In the genomic region with DNA sequence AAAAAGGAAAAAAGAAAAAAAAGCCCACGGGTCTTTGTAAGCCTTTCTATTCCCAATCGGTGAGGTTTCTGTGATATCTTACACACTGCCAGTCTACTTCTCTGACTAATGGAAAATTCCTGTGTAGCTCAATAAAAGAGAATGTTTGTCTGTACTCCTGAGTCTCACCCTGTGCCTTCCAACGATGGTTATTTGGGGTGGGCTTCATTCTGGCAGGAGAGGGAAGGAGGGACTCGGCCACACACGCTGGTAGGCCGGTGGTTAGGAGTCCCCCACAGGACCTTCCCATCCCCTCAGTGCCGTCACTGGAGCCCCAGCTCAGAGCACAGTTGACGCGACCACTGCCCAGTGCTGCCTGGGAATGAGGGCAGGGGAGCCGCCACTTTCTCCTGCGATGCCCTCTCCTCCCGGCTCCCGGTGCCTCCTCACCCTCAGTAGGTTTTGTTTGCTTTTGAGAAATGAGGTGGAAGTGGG, we compare ENCODE assay signal across 8 cellular contexts.
DNase-seq lines count a peak whose midpoint lies in the region; ATAC-seq and TF ChIP-seq lines count a peak whose summit lies in the region.

No MANE protein-coding gene starts in this region.

- no peaks in the 10 kb centered on the region for H3K36me3 Mint-ChIP-seq in activated naive CD4-positive, alpha-beta T cell treated with anti-CD3 and anti-CD28 coated beads, Interleukin-2, amount 50 U/mL, for 24 hours
- H3K36me3 Mint-ChIP-seq in activated B cell treated with CpG ODN at 0.5 μM for 24 hours (ENCODE audit: low read depth), result peaks cover 23% of the 10 kb centered on the region

- H3K4me1 Mint-ChIP-seq in activated naive CD4-positive, alpha-beta T cell treated with anti-CD3 and anti-CD28 coated beads, Interleukin-2, amount 50 U/mL, for 24 hours, result peaks cover 38% of the 10 kb centered on the region
- H3K4me1 Mint-ChIP-seq in activated B cell treated with CpG ODN at 0.5 μM for 24 hours, result peaks cover 18% of the 10 kb centered on the region

- no peak for DNase-seq in activated naive CD4-positive, alpha-beta T cell (lab: John Stamatoyannopoulos, UW)
- DNase-seq in activated B cell treated with CpG ODN at 0.5 μM for 24 hours, result peak; percentile 13
- DNase-seq in fibroblast of the conjunctiva (ENCODE audit: low read depth), result peak; percentile 8
- peak; percentile 81 for DNase-seq in posterior vena cava (ENCODE audit: low spot score)
- no peak for DNase-seq in NCI-H187 treated with DMSO at 0.1 percent for 48 hours (lab: John Stamatoyannopoulos, UW)
- no peak for DNase-seq in cortex of kidney (lab: John Stamatoyannopoulos, UW)
- DNase-seq in HEK293T (ENCODE audit: extremely low spot score), result no peak

- intact Hi-C loops in activated B cell treated with CpG ODN at 0.5 μM for 24 hours (cut with micrococcal nuclease) (loop anchor here (10.0 kb wide), 1 partner anchor 347 kb away; no protein-coding TSS in a partner anchor), posterior vena cava (cut with DNase I) (no loop called here)

- POLR2A ChIA-PET in activated B cell treated with CpG ODN at 0.5 μM for 24 hours (lab: Charles Lee) (no interaction called here), HEK293T (lab: Yijun Ruan, JAX) (no interaction called here)

- peak; percentile 9 for ATAC-seq in activated B cell treated with CpG ODN at 0.5 μM for 24 hours (ENCODE audit: low read depth)

- H3K4me3 Mint-ChIP-seq in activated naive CD4-positive, alpha-beta T cell treated with anti-CD3 and anti-CD28 coated beads, Interleukin-2, amount 50 U/mL, for 24 hours, result no peak overlapping the region
- peak overlapping the region; percentile 80 for H3K4me3 Mint-ChIP-seq in activated B cell treated with CpG ODN at 0.5 μM for 24 hours

- no peaks in the 10 kb centered on the region for H3K27me3 Mint-ChIP-seq in activated naive CD4-positive, alpha-beta T cell treated with anti-CD3 and anti-CD28 coated beads, Interleukin-2, amount 50 U/mL, for 24 hours
- no peaks in the 10 kb centered on the region for H3K27me3 Mint-ChIP-seq in activated B cell treated with CpG ODN at 0.5 μM for 24 hours

- no peaks in the 10 kb centered on the region for H3K9me3 Mint-ChIP-seq in activated naive CD4-positive, alpha-beta T cell treated with anti-CD3 and anti-CD28 coated beads, Interleukin-2, amount 50 U/mL, for 24 hours
- H3K9me3 Mint-ChIP-seq in activated B cell treated with CpG ODN at 0.5 μM for 24 hours, result no peaks in the 10 kb centered on the region

- peak overlapping the region; percentile 63 for H3K27ac Mint-ChIP-seq in activated naive CD4-positive, alpha-beta T cell treated with anti-CD3 and anti-CD28 coated beads, Interleukin-2, amount 50 U/mL, for 24 hours
- H3K27ac Mint-ChIP-seq in activated B cell treated with CpG ODN at 0.5 μM for 24 hours, result peak overlapping the region; percentile 42

- CTCF ChIA-PET in activated B cell treated with CpG ODN at 0.5 μM for 24 hours (lab: Charles Lee), result interaction anchor here (1.0 to 2.1 kb wide), 3 partner anchors 9 to 892 kb away, joined by 4 to 11 read pairs (median 4); no protein-coding TSS in a partner anchor
- CTCF ChIA-PET in HEK293T (lab: Yijun Ruan, JAX), result interaction anchor here (0.6 to 1.7 kb wide), 4 partner anchors 13 to 400 kb away, joined by 3 to 5 read pairs (median 4); no protein-coding TSS in a partner anchor

- no peak for TF ChIP-seq CTCF in activated B cell treated with CpG ODN at 0.5 μM for 24 hours (IDR thresholded peaks at IDR 0.05)

TF ChIP-seq in HEK293T, 16 proteins besides CTCF, POLR2A, EP300 and RAD21:
- TF ChIP-seq CTBP1 (IDR thresholded peaks at IDR 0.05; ENCODE audit: borderline replicate concordance) (no peak), BHLHE40 (IDR thresholded peaks at IDR 0.05; ENCODE audit: borderline replicate concordance) (no peak), ARNT (IDR thresholded peaks at IDR 0.05) (no peak), ZNF384 (IDR thresholded peaks at IDR 0.05) (no peak), L3MBTL2 (conservative IDR thresholded peaks at IDR 0.05) (no peak), TARDBP (IDR thresholded peaks at IDR 0.05) (no peak), HDGF (IDR thresholded peaks at IDR 0.05; ENCODE audit: borderline replicate concordance) (no peak), FOXA1 (IDR thresholded peaks at IDR 0.05) (no peak), ELF4 (IDR thresholded peaks at IDR 0.05) (no peak), SP1 (IDR thresholded peaks at IDR 0.05) (no peak)

Comparison
In these comparisons a context has a peak if more than half of its experiments do, and no peak if none do; other contexts are left out.
1. DNase-seq: peak in activated B cell treated with CpG ODN at 0.5 μM for 24 hours (single experiment), fibroblast of the conjunctiva (single experiment) and posterior vena cava (single experiment); none in activated naive CD4-positive, alpha-beta T cell (0 of 4), NCI-H187 treated with DMSO at 0.1 percent for 48 hours (single experiment), cortex of kidney (single experiment) and HEK293T (single experiment).